In the genomic region with DNA sequence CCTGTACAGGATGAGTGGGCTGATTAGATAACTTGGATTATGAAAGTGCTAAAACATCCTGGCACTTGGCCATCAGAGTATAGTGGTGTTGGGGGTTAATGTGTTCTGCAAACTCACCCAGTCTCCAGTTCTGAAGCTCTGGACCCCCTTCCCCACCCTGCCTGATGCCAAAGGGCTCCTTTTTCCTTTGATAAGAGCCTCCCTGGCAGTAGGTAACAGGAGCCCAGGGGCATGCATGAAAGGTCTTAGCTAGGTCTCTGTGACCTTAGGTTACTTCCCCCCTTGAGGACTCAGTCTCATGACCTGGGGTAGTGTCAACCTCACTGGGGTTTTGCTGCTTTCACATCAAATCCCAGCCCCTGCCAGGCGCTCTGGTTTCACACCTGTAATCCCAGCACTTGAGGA, we compare ENCODE assay signal across 1 cellular context.
TF ChIP-seq lines count a peak whose summit lies in the region.

No MANE protein-coding gene starts in this region.

TF ChIP-seq in H1, 55 proteins besides CTCF, POLR2A, EP300 and RAD21:
- TF ChIP-seq RNF2 (IDR thresholded peaks at IDR 0.05; ENCODE audit: borderline replicate concordance, low read depth, low read length, missing control alignments, poor library complexity, severe bottlenecking) = no peak
- peak; percentile 39 for TF ChIP-seq TAF7 (optimal IDR thresholded peaks at IDR 0.05; ENCODE audit: borderline replicate concordance, low read depth, low read length)
- no peak for TF ChIP-seq TCF12 (IDR thresholded peaks at IDR 0.05; ENCODE audit: low read depth, low read length)
- TF ChIP-seq SIRT6 (IDR thresholded peaks at IDR 0.05; ENCODE audit: low read length) = no peak
- TF ChIP-seq SP1 (IDR thresholded peaks at IDR 0.05; ENCODE audit: low read depth, low read length) = no peak
- TF ChIP-seq HDAC2 (IDR thresholded peaks at IDR 0.05; ENCODE audit: borderline replicate concordance in 1 of 2, low read depth in 2 of 2, low read length in 2 of 2) = no peak
- TF ChIP-seq, protein P1, sequence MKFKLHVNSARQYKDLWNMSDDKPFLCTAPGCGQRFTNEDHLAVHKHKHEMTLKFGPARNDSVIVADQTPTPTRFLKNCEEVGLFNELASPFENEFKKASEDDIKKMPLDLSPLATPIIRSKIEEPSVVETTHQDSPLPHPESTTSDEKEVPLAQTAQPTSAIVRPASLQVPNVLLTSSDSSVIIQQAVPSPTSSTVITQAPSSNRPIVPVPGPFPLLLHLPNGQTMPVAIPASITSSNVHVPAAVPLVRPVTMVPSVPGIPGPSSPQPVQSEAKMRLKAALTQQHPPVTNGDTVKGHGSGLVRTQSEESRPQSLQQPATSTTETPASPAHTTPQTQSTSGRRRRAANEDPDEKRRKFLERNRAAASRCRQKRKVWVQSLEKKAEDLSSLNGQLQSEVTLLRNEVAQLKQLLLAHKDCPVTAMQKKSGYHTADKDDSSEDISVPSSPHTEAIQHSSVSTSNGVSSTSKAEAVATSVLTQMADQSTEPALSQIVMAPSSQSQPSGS (IDR thresholded peaks at IDR 0.05; ENCODE audit: low read length) = peak; percentile 78; the same call in 1 of the 2 replicates
- TF ChIP-seq KDM5A (IDR thresholded peaks at IDR 0.05; ENCODE audit: low read length) = no peak
- TF ChIP-seq, protein P2, sequence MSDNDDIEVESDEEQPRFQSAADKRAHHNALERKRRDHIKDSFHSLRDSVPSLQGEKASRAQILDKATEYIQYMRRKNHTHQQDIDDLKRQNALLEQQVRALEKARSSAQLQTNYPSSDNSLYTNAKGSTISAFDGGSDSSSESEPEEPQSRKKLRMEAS (IDR thresholded peaks at IDR 0.05) = no peak
